In genomic region chr17:42819939-42820535, GRCh38 we compare ENCODE assay signal across 2 cellular contexts.
A peak's percentile ranks its signal among the peaks of the same experiment; 100 is the strongest.
TF ChIP-seq lines count a peak whose summit lies in the region.

No MANE protein-coding gene starts in this region.

TF ChIP-seq in A549, 52 proteins besides CTCF, POLR2A, EP300 and RAD21 (continued from another document):
- TF ChIP-seq MYC (IDR thresholded peaks at IDR 0.05; ENCODE audit: borderline replicate concordance, low read length) (no peak), SMC3 (IDR thresholded peaks at IDR 0.05) (peak; percentile 50)

TF ChIP-seq in neural cell, 6 proteins besides CTCF, POLR2A, EP300 and RAD21 (continued from another document):
- TF ChIP-seq, protein P1, sequence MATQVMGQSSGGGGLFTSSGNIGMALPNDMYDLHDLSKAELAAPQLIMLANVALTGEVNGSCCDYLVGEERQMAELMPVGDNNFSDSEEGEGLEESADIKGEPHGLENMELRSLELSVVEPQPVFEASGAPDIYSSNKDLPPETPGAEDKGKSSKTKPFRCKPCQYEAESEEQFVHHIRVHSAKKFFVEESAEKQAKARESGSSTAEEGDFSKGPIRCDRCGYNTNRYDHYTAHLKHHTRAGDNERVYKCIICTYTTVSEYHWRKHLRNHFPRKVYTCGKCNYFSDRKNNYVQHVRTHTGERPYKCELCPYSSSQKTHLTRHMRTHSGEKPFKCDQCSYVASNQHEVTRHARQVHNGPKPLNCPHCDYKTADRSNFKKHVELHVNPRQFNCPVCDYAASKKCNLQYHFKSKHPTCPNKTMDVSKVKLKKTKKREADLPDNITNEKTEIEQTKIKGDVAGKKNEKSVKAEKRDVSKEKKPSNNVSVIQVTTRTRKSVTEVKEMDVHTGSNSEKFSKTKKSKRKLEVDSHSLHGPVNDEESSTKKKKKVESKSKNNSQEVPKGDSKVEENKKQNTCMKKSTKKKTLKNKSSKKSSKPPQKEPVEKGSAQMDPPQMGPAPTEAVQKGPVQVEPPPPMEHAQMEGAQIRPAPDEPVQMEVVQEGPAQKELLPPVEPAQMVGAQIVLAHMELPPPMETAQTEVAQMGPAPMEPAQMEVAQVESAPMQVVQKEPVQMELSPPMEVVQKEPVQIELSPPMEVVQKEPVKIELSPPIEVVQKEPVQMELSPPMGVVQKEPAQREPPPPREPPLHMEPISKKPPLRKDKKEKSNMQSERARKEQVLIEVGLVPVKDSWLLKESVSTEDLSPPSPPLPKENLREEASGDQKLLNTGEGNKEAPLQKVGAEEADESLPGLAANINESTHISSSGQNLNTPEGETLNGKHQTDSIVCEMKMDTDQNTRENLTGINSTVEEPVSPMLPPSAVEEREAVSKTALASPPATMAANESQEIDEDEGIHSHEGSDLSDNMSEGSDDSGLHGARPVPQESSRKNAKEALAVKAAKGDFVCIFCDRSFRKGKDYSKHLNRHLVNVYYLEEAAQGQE (IDR thresholded peaks at IDR 0.05; ENCODE audit: borderline replicate concordance), result no peak
- TF ChIP-seq EZH2 (IDR thresholded peaks at IDR 0.05; ENCODE audit: borderline replicate concordance, insufficient read depth, low read length, poor library complexity, severe bottlenecking) (no peak), POLR2AphosphoS5 (IDR thresholded peaks at IDR 0.05) (no peak), MXI1 (conservative IDR thresholded peaks at IDR 0.05; ENCODE audit: poor library complexity, severe bottlenecking) (no peak)
TF ChIP-seq in neural cell: peak in this region for 0.
